ENCODE assay signal across 8 cellular contexts in genomic region chr22:41862530-41863266, GRCh38. TPM values are rescaled to one million over a fixed set of nuclear protein-coding genes. Genes with fewer than 3 reads are reported as not detected.
DNase-seq lines count a peak whose midpoint lies in the region; ATAC-seq and TF ChIP-seq lines count a peak whose summit lies in the region.

No MANE protein-coding gene starts in this region.

- H3K36me3 ChIP-seq in fibroblast of lung (ENCODE audit: control insufficient read depth, insufficient read depth, low read length), result peaks cover 2% of the 10 kb centered on the region

- no peak overlapping the region for H3K4me2 ChIP-seq in fibroblast of lung (ENCODE audit: extremely low read depth, insufficient read depth, low read length)

- no peak overlapping the region for H3K27ac ChIP-seq in fibroblast of lung (ENCODE audit: insufficient read depth, low read length)

- peaks cover 5% of the 10 kb centered on the region for H4K20me1 ChIP-seq in fibroblast of lung (ENCODE audit: control insufficient read depth, extremely low read depth, insufficient read depth, low read length)

- no peak for TF ChIP-seq CTCF in fibroblast of lung (conservative IDR thresholded peaks at IDR 0.05 in 1 of 2, IDR thresholded peaks at IDR 0.05 in 1 of 2; ENCODE audit: low read depth in 1 of 2, low read length in 2 of 2)

- no peak overlapping the region for H2AFZ ChIP-seq in fibroblast of lung (ENCODE audit: low read length)

- no peaks in the 10 kb centered on the region for H3K9me3 ChIP-seq in fibroblast of lung (ENCODE audit: control insufficient read depth, insufficient read depth, low read depth, low read length)

- peaks cover 32% of the 10 kb centered on the region for H3K79me2 ChIP-seq in fibroblast of lung (ENCODE audit: control insufficient read depth, insufficient read depth, low read length)

- DNase-seq in activated CD4-positive, alpha-beta T cell treated with anti-CD3 and anti-CD28 coated beads for 4 hours, result peak; percentile 45 to 65
- DNase-seq in fibroblast of lung (ENCODE audit: low read depth in 2 of 2) (peak; percentile 34 to 51), NCI-H510A treated with DMSO at 0.1 percent for 48 hours (lab: John Stamatoyannopoulos, UW) (no peak)
- peak; percentile 28 to 49 for DNase-seq in stimulated activated CD4-positive, alpha-beta T cell treated with anti-CD3 and anti-CD28 coated beads, Interleukin-1b, Interleukin-23, amount 100 ng/mL, for 4 hours (ENCODE audit: low read depth in 2 of 2)

- H3K27me3 ChIP-seq in fibroblast of lung (ENCODE audit: control insufficient read depth, insufficient read depth, low read length), result no peaks in the 10 kb centered on the region

- ATAC-seq in GM18909 (IDR thresholded peaks at IDR 0.05; ENCODE audit: poor library complexity, unreplicated experiment) (peak; percentile 61), HG02885 (IDR thresholded peaks at IDR 0.05; ENCODE audit: poor library complexity, unreplicated experiment) (peak; percentile 60), HG03025 (IDR thresholded peaks at IDR 0.05; ENCODE audit: low FRiP score, unreplicated experiment) (no peak), GM21367 (IDR thresholded peaks at IDR 0.05; ENCODE audit: unreplicated experiment) (no peak)

- peaks cover 4% of the 10 kb centered on the region for H3K4me1 ChIP-seq in fibroblast of lung (ENCODE audit: control insufficient read depth, extremely low read depth, insufficient read depth, low read length)

- H3K4me3 ChIP-seq in fibroblast of lung (replicated peaks in 1 of 4; ENCODE audit: control extremely low read depth in 1 of 4, insufficient read depth in 1 of 4, low read depth in 3 of 4, low read length in 4 of 4), result no peak overlapping the region

- H3K9ac ChIP-seq in fibroblast of lung (ENCODE audit: insufficient read depth, low read length), result no peak overlapping the region

RNA-seq across cellular contexts. Expression of gene SREBF2, which starts 29.8 kb away (rescaled TPM):
- total RNA-seq in fibroblast of lung, result 60.9 and 103 TPM in 2 replicates
- 45.5 and 51.7 TPM in 2 replicates for polyA plus RNA-seq in fibroblast of lung
- 75.7 and 89.5 TPM in 2 replicates for polyA plus RNA-seq in fibroblast of lung (2012)
- polyA minus RNA-seq in fibroblast of lung (ENCODE audit: low replicate concordance), result 220 and 377 TPM in 2 replicates

RNA-seq across cellular contexts. Expression of gene SHISA8, which starts 52.2 kb away (rescaled TPM):
- total RNA-seq in fibroblast of lung, result not detected in 2 replicates
- not detected in 2 replicates for polyA plus RNA-seq in fibroblast of lung
- polyA plus RNA-seq in fibroblast of lung (2012), result not detected in 2 replicates
- not detected in 2 replicates for polyA minus RNA-seq in fibroblast of lung (ENCODE audit: low replicate concordance)

Comparison
In these comparisons a context has a peak if more than half of its experiments do, and no peak if none do; other contexts are left out.
1. ATAC-seq: peak in GM18909 (single experiment) and HG02885 (single experiment); none in HG03025 (single experiment) and GM21367 (single experiment).